In the genomic region with DNA sequence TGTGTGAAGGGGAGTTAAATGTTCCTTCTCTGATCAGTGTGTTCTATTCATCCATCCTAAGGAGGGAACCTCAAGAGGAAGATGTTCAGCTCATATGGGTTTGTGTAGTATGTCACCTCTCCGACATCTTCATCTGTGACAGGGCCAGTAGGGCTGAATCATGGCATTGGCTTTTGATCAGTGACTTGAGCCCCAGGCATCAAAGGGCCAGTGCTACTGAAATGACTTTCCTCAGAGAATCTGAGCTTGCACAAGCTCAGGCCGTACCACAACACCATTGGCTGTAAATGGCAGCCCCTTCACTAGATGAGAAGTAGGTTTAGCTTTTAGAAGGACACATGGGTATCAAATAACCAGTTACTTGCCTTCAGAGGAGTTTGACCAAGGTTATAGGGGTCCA, we compare ENCODE assay signal across 27 cellular contexts.
"Had no signal": no experiment of that assay in that cellular context is flagged by ENCODE, and none has a peak within 500 bp of the region (broad histone marks: within the 10 kb centered on the region; RNA-seq: fewer than 3 reads in every experiment).

No MANE protein-coding gene starts in this region.

- H3K36me3 Mint-ChIP-seq: naive thymus-derived CD8-positive, alpha-beta T cell had no signal

- H3K4me2 ChIP-seq: smooth muscle cell had no signal

- H3K4me3 Mint-ChIP-seq: naive thymus-derived CD8-positive, alpha-beta T cell; type B pancreatic cell had no signal

- FAIRE-seq: endometrium, pancreas had no signal

- ATAC-seq: heart right ventricle; left ventricle myocardium superior; lower lobe of right lung; naive thymus-derived CD8-positive, alpha-beta T cell; pancreas had no signal

- H3K4me1 Mint-ChIP-seq: naive thymus-derived CD8-positive, alpha-beta T cell had no signal

- H3K27ac ChIP-seq: coronary artery, heart right ventricle, lower lobe of right lung, pancreas, right atrium auricular region, testis, tibial artery had no signal

- DNase-seq: dermis blood vessel endothelial cell; effector memory CD4-positive, alpha-beta T cell; foreskin melanocyte; glutamatergic neuron; heart right ventricle; hippocampal formation; islet precursor cell; kidney glomerular epithelial cell; left ventricle myocardium superior; lower lobe of right lung; naive thymus-derived CD8-positive, alpha-beta T cell; occipital lobe; pancreas; stimulated activated CD4-positive, alpha-beta T cell treated with anti-CD3 and anti-CD28 coated beads, Interleukin-12 subunit alpha, Interleukin-12 subunit beta, amount 100 ng/mL, for 4 hours; stimulated activated CD4-positive, alpha-beta T cell treated with anti-CD3 and anti-CD28 coated beads, Interleukin-1b, Interleukin-23, amount 100 ng/mL, for 48 hours; stimulated activated CD4-positive, alpha-beta T cell treated with anti-CD3 and anti-CD28 coated beads, Interleukin-4, amount 100 ng/mL, for 1 hour; stimulated activated CD8-positive, alpha-beta memory T cell treated with anti-CD3 and anti-CD28 coated beads, Interleukin-4, amount 100 ng/mL, for 48 hours; stimulated activated naive CD4-positive, alpha-beta T cell; substantia nigra; testis; tibial artery had no signal

- H3K9me3 ChIP-seq: heart right ventricle, lower lobe of right lung, pancreas, right atrium auricular region, testis, tibial artery had no signal

- H3K4me3 ChIP-seq: coronary artery, heart right ventricle, lower lobe of right lung, pancreas, right atrium auricular region, smooth muscle cell, testis, tibial artery had no signal

- H3K27me3 Mint-ChIP-seq: type B pancreatic cell had no signal

- H3K27ac Mint-ChIP-seq: naive thymus-derived CD8-positive, alpha-beta T cell; progenitor cell of endocrine pancreas; type B pancreatic cell had no signal

- H3K36me3 ChIP-seq: heart right ventricle, lower lobe of right lung, pancreas, right atrium auricular region, tibial artery had no signal

- H3K4me1 ChIP-seq: lower lobe of right lung, pancreas, testis, tibial artery had no signal

- H3K27me3 ChIP-seq: heart right ventricle, pancreas, right atrium auricular region, testis, tibial artery had no signal
